In genomic region chr20:33490934-33491656, GRCh38 we compare ENCODE assay signal across 8 cellular contexts. TPM values are rescaled to one million over a fixed set of nuclear protein-coding genes. Genes with fewer than 3 reads are reported as not detected.
DNase-seq lines count a peak whose midpoint lies in the region; ATAC-seq, FAIRE-seq and TF ChIP-seq lines count a peak whose summit lies in the region.

No MANE protein-coding gene starts in this region.

- TF ChIP-seq CTCF in A549 (IDR thresholded peaks at IDR 0.05) = no peak
- TF ChIP-seq CTCF in HFFc6 (IDR thresholded peaks at IDR 0.05) = no peak
- no peak for TF ChIP-seq CTCF in brain (conservative IDR thresholded peaks at IDR 0.05)
- TF ChIP-seq CTCF in mesothelial cell of epicardium (IDR thresholded peaks at IDR 0.05; ENCODE audit: unreplicated experiment) = no peak

- H3K4me3 ChIP-seq in A549 = peak overlapping the region; percentile 75

- POLR2A ChIA-PET in A549 (lab: Yijun Ruan, JAX) = interaction anchor here (1.1 to 2.5 kb wide), 6 partner anchors 10 to 241 kb away, joined by 3 to 10 read pairs (median 8); partner anchors contain the start of genes CDK5RAP1, SNTA1 and ZNF341

- TF ChIP-seq EP300 in A549 (IDR thresholded peaks at IDR 0.05) = no peak

- no peaks in the 10 kb centered on the region for H3K27me3 Mint-ChIP-seq in HFFc6 (ENCODE audit: insufficient read depth)
- H3K27me3 Mint-ChIP-seq in brain = peaks cover 6% of the 10 kb centered on the region
- no peaks in the 10 kb centered on the region for H3K27me3 Mint-ChIP-seq in mesothelial cell of epicardium (ENCODE audit: low read depth)

- no peak for TF ChIP-seq RAD21 in A549 (conservative IDR thresholded peaks at IDR 0.05 in 1 of 2, IDR thresholded peaks at IDR 0.05 in 1 of 2)

- no peak for TF ChIP-seq POLR2A in A549 (IDR thresholded peaks at IDR 0.05; ENCODE audit: low read length)

- H3K27ac Mint-ChIP-seq in HFFc6 (peak overlapping the region; percentile 52), brain (peak overlapping the region; percentile 91 to 95 (median 93)), mesothelial cell of epicardium (peak overlapping the region; percentile 90)

- ATAC-seq in A549 (no peak), GM19455 (IDR thresholded peaks at IDR 0.05; ENCODE audit: unreplicated experiment) (no peak)

- CTCF ChIA-PET in A549 (lab: Yijun Ruan, JAX) = interaction anchor here (0.7 to 1.2 kb wide), 2 partner anchors 75 to 163 kb away, joined by 4 read pairs; no protein-coding TSS in a partner anchor

- peak overlapping the region; percentile 92 for H3K4me2 ChIP-seq in A549

- H3K36me3 Mint-ChIP-seq in HFFc6 (ENCODE audit: low read depth) = no peaks in the 10 kb centered on the region
- H3K36me3 Mint-ChIP-seq in brain = peaks cover 32% of the 10 kb centered on the region
- H3K36me3 Mint-ChIP-seq in mesothelial cell of epicardium = peaks cover 5% of the 10 kb centered on the region

- peak overlapping the region; percentile 78 to 87 for H3K27ac ChIP-seq in A549

- no peak for DNase-seq in A549 (ENCODE audit: low read depth in 1 of 2, low spot score in 1 of 2)
- DNase-seq in HFFc6 = no peak
- DNase-seq in mesothelial cell of epicardium (ENCODE audit: low spot score in 2 of 2, unreplicated experiment in 2 of 2) = no peak
- DNase-seq in DMS114 treated with DMSO at 0.1 percent for 48 hours (lab: John Stamatoyannopoulos, UW; ENCODE audit: unreplicated experiment) = no peak
- DNase-seq in NCI-H2227 (lab: John Stamatoyannopoulos, UW; ENCODE audit: unreplicated experiment) = no peak
- DNase-seq in NCI-H446 treated with DMSO at 0.1 percent for 48 hours (lab: John Stamatoyannopoulos, UW) = no peak

- WGBS in A549 (ENCODE audit: missing lambda C conversion rate) = 45% methylated on average over 8 of the region's 8 CpGs

- peaks cover 11% of the 10 kb centered on the region for H3K4me1 Mint-ChIP-seq in HFFc6 (ENCODE audit: low read depth)
- peaks cover 37% of the 10 kb centered on the region for H3K4me1 Mint-ChIP-seq in brain
- peaks cover 13% of the 10 kb centered on the region for H3K4me1 Mint-ChIP-seq in mesothelial cell of epicardium

- no peak for FAIRE-seq in A549 (lab: Jason Lieb, UNC)

- no peaks in the 10 kb centered on the region for H3K9me3 Mint-ChIP-seq in HFFc6
- peaks cover 0 to 3% (median 0%) of the 10 kb centered on the region in 5 experiments for H3K9me3 Mint-ChIP-seq in brain
- H3K9me3 Mint-ChIP-seq in mesothelial cell of epicardium = no peaks in the 10 kb centered on the region

- H3K9me3 ChIP-seq in A549 = no peaks in the 10 kb centered on the region

- peaks cover 14% of the 10 kb centered on the region for H3K4me1 ChIP-seq in A549

- H3K4me3 Mint-ChIP-seq in HFFc6 (peak overlapping the region; percentile 87), brain (peak overlapping the region; percentile 89 to 98 (median 92)), mesothelial cell of epicardium (peak overlapping the region; percentile 80)

TF ChIP-seq in A549, 52 proteins besides CTCF, POLR2A, EP300 and RAD21:
- TF ChIP-seq E2F6 (IDR thresholded peaks at IDR 0.05; ENCODE audit: borderline replicate concordance, low read depth) = no peak
- no peak for TF ChIP-seq RNF2 (IDR thresholded peaks at IDR 0.05; ENCODE audit: borderline replicate concordance, low read depth)
- no peak for TF ChIP-seq MYC (IDR thresholded peaks at IDR 0.05; ENCODE audit: borderline replicate concordance, low read length)
- no peak for TF ChIP-seq ZFP36 (IDR thresholded peaks at IDR 0.05; ENCODE audit: borderline replicate concordance, partially characterized antibody)
- no peak for TF ChIP-seq RARB (CRISPR knock-in tag; IDR thresholded peaks at IDR 0.05)
- TF ChIP-seq CEBPB (IDR thresholded peaks at IDR 0.05) = no peak
- no peak for TF ChIP-seq BCL3 (IDR thresholded peaks at IDR 0.05)
- TF ChIP-seq SREBF2 (IDR thresholded peaks at IDR 0.05) = no peak
- TF ChIP-seq NFE2L2 (conservative IDR thresholded peaks at IDR 0.05; ENCODE audit: low read length) = no peak
- no peak for TF ChIP-seq FOSL2 (IDR thresholded peaks at IDR 0.05)
- TF ChIP-seq FOSL2 (CRISPR knock-in tag; IDR thresholded peaks at IDR 0.05) = no peak
- no peak for TF ChIP-seq HOXB5 (CRISPR knock-in tag; IDR thresholded peaks at IDR 0.05)
- no peak for TF ChIP-seq HOXB13 (CRISPR knock-in tag; IDR thresholded peaks at IDR 0.05; ENCODE audit: low read depth)
- TF ChIP-seq TP53 (CRISPR knock-in tag; IDR thresholded peaks at IDR 0.05) = no peak

RNA-seq across cellular contexts. Expression of gene CBFA2T2, which starts 1.2 kb away (rescaled TPM):
- polyA plus RNA-seq in A549 (2011; rRNA removed) (9.4 and 10.8 TPM in 2 replicates), A549 (2017; fragmentation: RNase III; extraction: RNeasy Plus Mini Kit Qiagen cat#74134 plus additional on column Dnase treatment) (5.2 to 6.8 TPM (median 6.7 TPM) in 3 replicates), brain (ENCODE audit: insufficient read depth, low read depth, low replicate concordance) (77.3 TPM)
- 5.9 and 8.2 TPM in 2 replicates for polyA plus RNA-seq in A549 (2012; cell fraction: cytosol; rRNA removed)
- 15.5 and 15.6 TPM in 2 replicates for polyA plus RNA-seq in A549 (2012; cell fraction: nucleus; rRNA removed)
- polyA minus RNA-seq in A549 (2011; rRNA and poly(A)+ RNA removed) = 16.2 and 17.6 TPM in 2 replicates
- total RNA-seq in HFFc6 (2021; fragmentation: NEBNext Ultra II Directional; extraction: Animal tissue kit (Norgen Biotek cat#: 25700)) = 1 to 10 TPM; 7.0 to 9.1 (median 8.0) TPM
- total RNA-seq in mesothelial cell of epicardium = 39.7 to 47.2 TPM (median 46.1 TPM) in 3 replicates

RNA-seq across cellular contexts. Expression of gene SNTA1, which starts 47.5 kb away (rescaled TPM):
- 5.6 and 6.5 TPM in 2 replicates for polyA plus RNA-seq in A549 (2011; rRNA removed)
- 7.5 and 10.5 TPM in 2 replicates for polyA plus RNA-seq in A549 (2012; cell fraction: cytosol; rRNA removed)
- polyA plus RNA-seq in A549 (2012; cell fraction: nucleus; rRNA removed) = 6.7 and 7.2 TPM in 2 replicates
- 5.5 to 6.6 TPM (median 6.4 TPM) in 3 replicates for polyA plus RNA-seq in A549 (2017; fragmentation: RNase III; extraction: RNeasy Plus Mini Kit Qiagen cat#74134 plus additional on column Dnase treatment)
- polyA minus RNA-seq in A549 (2011; rRNA and poly(A)+ RNA removed) = 6.0 and 8.3 TPM in 2 replicates
- 10 to 100 TPM; 13.9 to 22.2 (median 20.9) TPM for total RNA-seq in HFFc6 (2021; fragmentation: NEBNext Ultra II Directional; extraction: Animal tissue kit (Norgen Biotek cat#: 25700))
- polyA plus RNA-seq in brain (ENCODE audit: insufficient read depth, low read depth, low replicate concordance) = 89.1 TPM
- total RNA-seq in mesothelial cell of epicardium = 11.9 to 13.4 TPM (median 13.3 TPM) in 3 replicates
